Comparison of ENCODE assay signal across 8 cellular contexts in genomic region chr20:40689943-40690835, GRCh38. TPM values are rescaled to one million over a fixed set of nuclear protein-coding genes. Genes with fewer than 3 reads are reported as not detected.
A peak's percentile ranks its signal among the peaks of the same experiment; 100 is the strongest.
DNase-seq lines count a peak whose midpoint lies in the region; ATAC-seq and TF ChIP-seq lines count a peak whose summit lies in the region.

No MANE protein-coding gene starts in this region.

- H3K9me3 ChIP-seq in Caco-2 (no peaks in the 10 kb centered on the region), SU-DHL-6 (ENCODE audit: insufficient read depth, low read length) (no peaks in the 10 kb centered on the region)

- H3K4me1 Mint-ChIP-seq in Caco-2 (ENCODE audit: low read depth, unreplicated experiment): no peaks in the 10 kb centered on the region

- H3K36me3 ChIP-seq in Caco-2 (ENCODE audit: control insufficient read depth, insufficient read depth, low read length) (no peaks in the 10 kb centered on the region), SU-DHL-6 (ENCODE audit: low read length) (no peaks in the 10 kb centered on the region)

- peaks cover 47% of the 10 kb centered on the region for H3K27me3 Mint-ChIP-seq in Caco-2 (ENCODE audit: insufficient read depth, unreplicated experiment)

- no peaks in the 10 kb centered on the region for H4K20me1 ChIP-seq in SU-DHL-6 (ENCODE audit: low read depth, low read length)

- H3K79me2 ChIP-seq in SU-DHL-6 (ENCODE audit: insufficient read depth, low read length): no peaks in the 10 kb centered on the region

- peak; percentile 99 for TF ChIP-seq CTCF in Caco-2 (IDR thresholded peaks at IDR 0.05; ENCODE audit: insufficient read depth in 1 of 2, low read depth in 1 of 2, low read length in 1 of 2, severe bottlenecking in 1 of 2, unreplicated experiment in 1 of 2)
- TF ChIP-seq CTCF in LNCaP clone FGC (IDR thresholded peaks at IDR 0.05; ENCODE audit: control insufficient read depth, extremely low read depth, insufficient read depth): peak; percentile 84
- TF ChIP-seq CTCF in SU-DHL-6 (IDR thresholded peaks at IDR 0.05; ENCODE audit: insufficient read depth, low read length, poor library complexity, severe bottlenecking): peak; percentile 61

- peak overlapping the region; percentile 38 for H3K27ac Mint-ChIP-seq in Caco-2 (ENCODE audit: unreplicated experiment)

- peak overlapping the region; percentile 81 for H3K4me3 Mint-ChIP-seq in Caco-2 (ENCODE audit: unreplicated experiment)

- intact Hi-C loops in Caco-2 (cut with micrococcal nuclease; ENCODE audit: unreplicated experiment): loop anchor here (1.0 to 10.0 kb wide), 5 partner anchors 20 to 530 kb away; no protein-coding TSS in a partner anchor
- intact Hi-C loops in left ventricle myocardium superior (cut with micrococcal nuclease): loop anchor here (10.0 kb wide), 1 partner anchor 805 kb away; no protein-coding TSS in a partner anchor
- intact Hi-C loops in posterior vena cava (cut with DNase I): loop anchor here (5.0 to 10.0 kb wide), 5 partner anchors 535 to 1423 kb away; no protein-coding TSS in a partner anchor

- H3K4me3 ChIP-seq in Caco-2 (ENCODE audit: low read depth, low read length) (peak overlapping the region; percentile 68), LNCaP clone FGC (ENCODE audit: low read depth, low read length) (peak overlapping the region; percentile 90), SU-DHL-6 (ENCODE audit: insufficient read depth, low read length, poor library complexity, severe bottlenecking) (no peak overlapping the region)

- no peak overlapping the region for H3K9ac ChIP-seq in SU-DHL-6 (ENCODE audit: low read length)

- ATAC-seq in GM21423 (IDR thresholded peaks at IDR 0.05; ENCODE audit: unreplicated experiment) (peak; percentile 65), left ventricle myocardium superior (peak; percentile 61), GM19397 (IDR thresholded peaks at IDR 0.05; ENCODE audit: unreplicated experiment) (no peak)

- H3K9me2 ChIP-seq in SU-DHL-6 (replicated peaks; ENCODE audit: insufficient read depth, low read length): no peaks in the 10 kb centered on the region

- H3K27ac ChIP-seq in SU-DHL-6 (ENCODE audit: low read depth, low read length): no peak overlapping the region
- peak overlapping the region; percentile 94 for H3K27ac ChIP-seq in angular gyrus (ENCODE audit: low read depth, low read length)

- H3K27me3 ChIP-seq in Caco-2 (replicated peaks; ENCODE audit: control insufficient read depth, insufficient read depth, low read length): peaks cover 14% of the 10 kb centered on the region
- no peaks in the 10 kb centered on the region for H3K27me3 ChIP-seq in SU-DHL-6 (ENCODE audit: low read length)

- H3F3A ChIP-seq in SU-DHL-6 (ENCODE audit: insufficient read depth): no peaks in the 10 kb centered on the region

- H3K9me3 Mint-ChIP-seq in Caco-2 (ENCODE audit: unreplicated experiment): no peaks in the 10 kb centered on the region

- H3K36me3 Mint-ChIP-seq in Caco-2 (ENCODE audit: insufficient read depth, unreplicated experiment): peaks cover 16% of the 10 kb centered on the region

- POLR2A ChIA-PET in Caco-2 (lab: Charles Lee): interaction anchor here (1.5 kb wide), 1 partner anchor 12 kb away, joined by 5 read pairs; no protein-coding TSS in a partner anchor

- peaks cover 14% of the 10 kb centered on the region for H3K4me1 ChIP-seq in Caco-2

- no TSS peak for BruUV-seq in Caco-2 (replicated peaks; lab: Mats Ljungman, UMichigan)

- H2AFZ ChIP-seq in SU-DHL-6 (ENCODE audit: low read depth, low read length, severe bottlenecking): no peak overlapping the region

- no peak overlapping the region for H3K4me2 ChIP-seq in SU-DHL-6 (ENCODE audit: low read depth, low read length, poor library complexity, severe bottlenecking)

- DNase-seq in Caco-2 (peak; percentile 92 to 96), LNCaP clone FGC (ENCODE audit: low read depth) (peak; percentile 72), left ventricle myocardium superior (peak; percentile 96), posterior vena cava (ENCODE audit: low spot score) (peak; percentile 98)

- CTCF ChIA-PET in Caco-2 (lab: Charles Lee): interaction anchor here (0.6 to 3.8 kb wide), 20 partner anchors 12 to 1578 kb away, joined by 3 to 33 read pairs (median 3); no protein-coding TSS in a partner anchor

RNA-seq across cellular contexts. Expression of gene MAFB, which starts 1.2 kb away (rescaled TPM):
- total RNA-seq in Caco-2 (2022): 0.88 and 1.2 TPM in 2 replicates
- 12.9 TPM for total RNA-seq in left ventricle myocardium superior
- total RNA-seq in posterior vena cava: 10 to 100 TPM; 34.7 to 54.0 TPM
